In the genomic region with DNA sequence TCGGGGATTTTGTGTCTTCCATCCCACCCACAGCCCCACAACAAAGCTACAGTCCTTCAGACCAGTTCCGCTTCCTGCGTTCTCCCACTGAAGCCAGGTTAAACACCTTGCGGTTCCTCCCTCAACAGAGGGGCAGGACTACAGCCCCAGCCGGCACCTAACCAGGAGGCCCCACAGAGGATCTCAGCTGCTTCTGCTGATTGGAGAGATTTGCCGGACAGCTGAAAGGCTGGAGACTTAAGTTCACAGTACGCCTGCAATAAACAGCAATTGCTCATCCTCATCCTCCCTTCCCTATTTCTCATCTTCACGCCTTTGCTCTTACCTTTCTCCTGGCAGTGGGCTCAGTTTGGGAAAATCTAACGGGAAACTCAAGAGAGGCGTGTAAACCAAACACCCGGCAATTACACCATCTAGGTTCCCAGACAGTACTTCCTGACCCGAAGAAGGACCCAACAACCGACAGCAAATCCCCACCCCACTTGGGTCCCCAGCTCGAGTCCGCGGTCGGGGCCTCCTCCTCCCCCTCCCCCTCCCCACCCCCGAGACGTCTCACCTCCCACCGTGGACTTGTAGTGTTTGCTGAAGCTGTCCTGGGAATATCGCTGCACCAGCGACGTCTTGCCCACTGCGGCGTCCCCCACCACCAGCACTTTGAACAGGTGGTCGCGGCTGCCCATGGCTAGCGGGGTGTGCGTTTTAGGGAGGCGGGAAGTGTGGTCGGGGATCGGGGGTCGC, we compare ENCODE assay signal across 1 cellular context.
TF ChIP-seq lines count a peak whose summit lies in the region.

No MANE protein-coding gene starts in this region.

TF ChIP-seq in K562, 482 proteins besides CTCF, POLR2A, EP300 and RAD21 (continued from another document):
- TF ChIP-seq, protein P1, sequence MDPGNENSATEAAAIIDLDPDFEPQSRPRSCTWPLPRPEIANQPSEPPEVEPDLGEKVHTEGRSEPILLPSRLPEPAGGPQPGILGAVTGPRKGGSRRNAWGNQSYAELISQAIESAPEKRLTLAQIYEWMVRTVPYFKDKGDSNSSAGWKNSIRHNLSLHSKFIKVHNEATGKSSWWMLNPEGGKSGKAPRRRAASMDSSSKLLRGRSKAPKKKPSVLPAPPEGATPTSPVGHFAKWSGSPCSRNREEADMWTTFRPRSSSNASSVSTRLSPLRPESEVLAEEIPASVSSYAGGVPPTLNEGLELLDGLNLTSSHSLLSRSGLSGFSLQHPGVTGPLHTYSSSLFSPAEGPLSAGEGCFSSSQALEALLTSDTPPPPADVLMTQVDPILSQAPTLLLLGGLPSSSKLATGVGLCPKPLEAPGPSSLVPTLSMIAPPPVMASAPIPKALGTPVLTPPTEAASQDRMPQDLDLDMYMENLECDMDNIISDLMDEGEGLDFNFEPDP (CRISPR knock-in tag; IDR thresholded peaks at IDR 0.05): no peak
- TF ChIP-seq DACH1 (IDR thresholded peaks at IDR 0.05; ENCODE audit: partially characterized antibody): peak; percentile 38
- peak; percentile 40 for TF ChIP-seq RBBP5 (IDR thresholded peaks at IDR 0.05; ENCODE audit: borderline replicate concordance, insufficient read depth, low read length, poor library complexity, severe bottlenecking)
- TF ChIP-seq ZKSCAN3 (CRISPR knock-in tag; IDR thresholded peaks at IDR 0.05): no peak
- TF ChIP-seq, protein P2, sequence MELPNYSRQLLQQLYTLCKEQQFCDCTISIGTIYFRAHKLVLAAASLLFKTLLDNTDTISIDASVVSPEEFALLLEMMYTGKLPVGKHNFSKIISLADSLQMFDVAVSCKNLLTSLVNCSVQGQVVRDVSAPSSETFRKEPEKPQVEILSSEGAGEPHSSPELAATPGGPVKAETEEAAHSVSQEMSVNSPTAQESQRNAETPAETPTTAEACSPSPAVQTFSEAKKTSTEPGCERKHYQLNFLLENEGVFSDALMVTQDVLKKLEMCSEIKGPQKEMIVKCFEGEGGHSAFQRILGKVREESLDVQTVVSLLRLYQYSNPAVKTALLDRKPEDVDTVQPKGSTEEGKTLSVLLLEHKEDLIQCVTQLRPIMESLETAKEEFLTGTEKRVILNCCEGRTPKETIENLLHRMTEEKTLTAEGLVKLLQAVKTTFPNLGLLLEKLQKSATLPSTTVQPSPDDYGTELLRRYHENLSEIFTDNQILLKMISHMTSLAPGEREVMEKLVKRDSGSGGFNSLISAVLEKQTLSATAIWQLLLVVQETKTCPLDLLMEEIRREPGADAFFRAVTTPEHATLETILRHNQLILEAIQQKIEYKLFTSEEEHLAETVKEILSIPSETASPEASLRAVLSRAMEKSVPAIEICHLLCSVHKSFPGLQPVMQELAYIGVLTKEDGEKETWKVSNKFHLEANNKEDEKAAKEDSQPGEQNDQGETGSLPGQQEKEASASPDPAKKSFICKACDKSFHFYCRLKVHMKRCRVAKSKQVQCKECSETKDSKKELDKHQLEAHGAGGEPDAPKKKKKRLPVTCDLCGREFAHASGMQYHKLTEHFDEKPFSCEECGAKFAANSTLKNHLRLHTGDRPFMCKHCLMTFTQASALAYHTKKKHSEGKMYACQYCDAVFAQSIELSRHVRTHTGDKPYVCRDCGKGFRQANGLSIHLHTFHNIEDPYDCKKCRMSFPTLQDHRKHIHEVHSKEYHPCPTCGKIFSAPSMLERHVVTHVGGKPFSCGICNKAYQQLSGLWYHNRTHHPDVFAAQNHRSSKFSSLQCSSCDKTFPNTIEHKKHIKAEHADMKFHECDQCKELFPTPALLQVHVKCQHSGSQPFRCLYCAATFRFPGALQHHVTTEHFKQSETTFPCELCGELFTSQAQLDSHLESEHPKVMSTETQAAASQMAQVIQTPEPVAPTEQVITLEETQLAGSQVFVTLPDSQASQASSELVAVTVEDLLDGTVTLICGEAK (IDR thresholded peaks at IDR 0.05): peak; percentile 28; the same call in 1 of the 2 replicates
- TF ChIP-seq, protein P2 (CRISPR knock-in tag; IDR thresholded peaks at IDR 0.05): no peak
- TF ChIP-seq NFYB (IDR thresholded peaks at IDR 0.05; ENCODE audit: extremely low read depth, insufficient read length): peak; percentile 5
- no peak for TF ChIP-seq KDM2B (CRISPR knock-in tag; IDR thresholded peaks at IDR 0.05)
- TF ChIP-seq, protein P3, sequence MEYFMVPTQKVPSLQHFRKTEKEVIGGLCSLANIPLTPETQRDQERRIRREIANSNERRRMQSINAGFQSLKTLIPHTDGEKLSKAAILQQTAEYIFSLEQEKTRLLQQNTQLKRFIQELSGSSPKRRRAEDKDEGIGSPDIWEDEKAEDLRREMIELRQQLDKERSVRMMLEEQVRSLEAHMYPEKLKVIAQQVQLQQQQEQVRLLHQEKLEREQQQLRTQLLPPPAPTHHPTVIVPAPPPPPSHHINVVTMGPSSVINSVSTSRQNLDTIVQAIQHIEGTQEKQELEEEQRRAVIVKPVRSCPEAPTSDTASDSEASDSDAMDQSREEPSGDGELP (CRISPR knock-in tag; IDR thresholded peaks at IDR 0.05; ENCODE audit: borderline replicate concordance): peak; percentile 86; the same call in 1 of the 2 replicates
- TF ChIP-seq HDAC2 (IDR thresholded peaks at IDR 0.05): 0 out of 2 replicates have a peak, but pooled peaks have one; percentile 8
- no peak for TF ChIP-seq PHB2 (IDR thresholded peaks at IDR 0.05; ENCODE audit: low read depth)
- TF ChIP-seq GATA2 (CRISPR knock-in tag; IDR thresholded peaks at IDR 0.05): peak; percentile 57; the same call in 1 of the 2 replicates
- TF ChIP-seq SMAD4 (CRISPR knock-in tag; conservative IDR thresholded peaks at IDR 0.05): 0 out of 2 replicates have a peak, but pooled peaks have one; percentile 7
- no peak for TF ChIP-seq TAF7 (tag; IDR thresholded peaks at IDR 0.05)
- 0 out of 2 replicates have a peak, but pooled peaks have one; percentile 10 for TF ChIP-seq HCFC1 (IDR thresholded peaks at IDR 0.05; ENCODE audit: low read depth, low read length)
- TF ChIP-seq, protein P4, sequence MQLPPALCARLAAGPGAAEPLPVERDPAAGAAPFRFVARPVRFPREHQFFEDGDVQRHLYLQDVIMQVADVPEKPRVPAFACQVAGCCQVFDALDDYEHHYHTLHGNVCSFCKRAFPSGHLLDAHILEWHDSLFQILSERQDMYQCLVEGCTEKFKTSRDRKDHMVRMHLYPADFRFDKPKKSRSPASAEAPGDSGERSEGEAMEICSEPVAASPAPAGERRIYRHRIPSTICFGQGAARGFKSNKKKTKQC (CRISPR knock-in tag; IDR thresholded peaks at IDR 0.05): no peak
- 0 out of 4 replicates have a peak, but pooled peaks of 1 of the 2 experiments have one; percentile 4 for TF ChIP-seq KDM1A (IDR thresholded peaks at IDR 0.05)
TF ChIP-seq in K562: peak in this region for 11.
